ENCODE assay signal across 8 cellular contexts in genomic region chr11:33701302-33701701, GRCh38. TPM values are rescaled to one million over a fixed set of nuclear protein-coding genes. Genes with fewer than 3 reads are reported as not detected.
DNase-seq lines count a peak whose midpoint lies in the region; ATAC-seq, FAIRE-seq and TF ChIP-seq lines count a peak whose summit lies in the region.

No MANE protein-coding gene starts in this region.

- H3K27ac Mint-ChIP-seq in activated naive CD8-positive, alpha-beta T cell treated with anti-CD3 and anti-CD28 coated beads, Interleukin-2, amount 10 ng/mL, durations not matched to agents 7 days and 5 days, result peak overlapping the region; percentile 82

- H3K4me3 ChIP-seq in HFF-Myc (replicated peaks; ENCODE audit: low read depth, low read length) (peak overlapping the region; percentile 37), thoracic aorta (peak overlapping the region; percentile 85)

- no peaks in the 10 kb centered on the region for H3K9me3 ChIP-seq in thoracic aorta

- peaks cover 14 to 37% of the 10 kb centered on the region in 2 donors for H3K4me1 ChIP-seq in thoracic aorta (ENCODE audit: control insufficient read depth in 1 of 2, low read depth in 2 of 2)

- no peak for ATAC-seq in activated naive CD8-positive, alpha-beta T cell treated with anti-CD3 and anti-CD28 coated beads, Interleukin-2, amount 10 ng/mL, durations not matched to agents 7 days and 5 days (ENCODE audit: low read depth)
- ATAC-seq in thoracic aorta (ENCODE audit: insufficient number of reproducible peaks, low FRiP score, low read depth), result peak; percentile 10

- no peak for TF ChIP-seq POLR2A in H54 (IDR thresholded peaks at IDR 0.05; ENCODE audit: low read depth, low read length)

- TF ChIP-seq CTCF in 22Rv1 (IDR thresholded peaks at IDR 0.05) (no peak), HFF-Myc (IDR thresholded peaks at IDR 0.05; ENCODE audit: low read depth, low read length, missing control alignments) (no peak), thoracic aorta (IDR thresholded peaks at IDR 0.05) (no peak)

- H3K36me3 Mint-ChIP-seq in activated naive CD8-positive, alpha-beta T cell treated with anti-CD3 and anti-CD28 coated beads, Interleukin-2, amount 10 ng/mL, durations not matched to agents 7 days and 5 days, result peaks cover under 1% of the 10 kb centered on the region

- H3K27ac ChIP-seq in 22Rv1, result peak overlapping the region; percentile 64
- peak overlapping the region; percentile 0 to 24 for H3K27ac ChIP-seq in thoracic aorta

- DNase-seq in HFF-Myc (ENCODE audit: extremely low read depth, low read depth) (no peak), kidney glomerular epithelial cell (lab: John Stamatoyannopoulos, UW) (peak; percentile 75), thoracic aorta (ENCODE audit: low spot score) (no peak), pons (ENCODE audit: low spot score) (no peak), H54 (ENCODE audit: insufficient read length, low spot score) (no peak), retina (no peak)
- no peak for DNase-seq in activated naive CD8-positive, alpha-beta T cell treated with anti-CD3 and anti-CD28 coated beads, Interleukin-2, amount 10 ng/mL, durations not matched to agents 7 days and 5 days

- peaks cover 21% of the 10 kb centered on the region for H3K4me1 Mint-ChIP-seq in activated naive CD8-positive, alpha-beta T cell treated with anti-CD3 and anti-CD28 coated beads, Interleukin-2, amount 10 ng/mL, durations not matched to agents 7 days and 5 days

- no peaks in the 10 kb centered on the region for H3K27me3 ChIP-seq in thoracic aorta (replicated peaks; ENCODE audit: insufficient read depth)

- H3K9me3 Mint-ChIP-seq in activated naive CD8-positive, alpha-beta T cell treated with anti-CD3 and anti-CD28 coated beads, Interleukin-2, amount 10 ng/mL, durations not matched to agents 7 days and 5 days, result no peaks in the 10 kb centered on the region

- H3K27me3 Mint-ChIP-seq in activated naive CD8-positive, alpha-beta T cell treated with anti-CD3 and anti-CD28 coated beads, Interleukin-2, amount 10 ng/mL, durations not matched to agents 7 days and 5 days, result peaks cover 27% of the 10 kb centered on the region

- FAIRE-seq in H54 (lab: Jason Lieb, UNC), result no peak

- H3K4me3 Mint-ChIP-seq in activated naive CD8-positive, alpha-beta T cell treated with anti-CD3 and anti-CD28 coated beads, Interleukin-2, amount 10 ng/mL, durations not matched to agents 7 days and 5 days, result peak overlapping the region; percentile 83

- POLR2A ChIA-PET in activated naive CD8-positive, alpha-beta T cell treated with anti-CD3 and anti-CD28 coated beads, Interleukin-2, amount 10 ng/mL, durations not matched to agents 7 days and 5 days (lab: Charles Lee), result interaction anchor here (0.9 to 1.0 kb wide), 2 partner anchors 35 to 46 kb away, joined by 3 read pairs; no protein-coding TSS in a partner anchor

- H3K36me3 ChIP-seq in thoracic aorta, result peaks cover 4% of the 10 kb centered on the region

RNA-seq across cellular contexts. Expression of gene C11orf91, which starts 0.7 kb away (rescaled TPM):
- total RNA-seq in activated naive CD8-positive, alpha-beta T cell treated with anti-CD3 and anti-CD28 coated beads, Interleukin-2, amount 10 ng/mL, durations not matched to agents 7 days and 5 days, result under 1 TPM in 1 of 2 experiments, not detected in 1; 0.40 TPM
- not detected for total RNA-seq in thoracic aorta

RNA-seq across cellular contexts. Expression of gene CD59, which starts 34.9 kb away (rescaled TPM):
- 10 to 100 TPM; 57.0 to 59.3 TPM for total RNA-seq in activated naive CD8-positive, alpha-beta T cell treated with anti-CD3 and anti-CD28 coated beads, Interleukin-2, amount 10 ng/mL, durations not matched to agents 7 days and 5 days
- total RNA-seq in thoracic aorta, result 100 to 1,000 TPM; 368 to 529 TPM

Comparison
In these comparisons a context has a peak if more than half of its experiments do, and no peak if none do; other contexts are left out.
1. RNA of gene CD59, which starts 34.9 kb away (total RNA-seq): 368 to 529 TPM in thoracic aorta; 57.0 to 59.3 TPM in activated naive CD8-positive, alpha-beta T cell treated with anti-CD3 and anti-CD28 coated beads, Interleukin-2, amount 10 ng/mL, durations not matched to agents 7 days and 5 days; every median in the first group is over 4 times any median in the second.